ENCODE assay signal across 36 cellular contexts in genomic region chr4:121908346-121908745, GRCh38. TPM values are rescaled to one million over a fixed set of nuclear protein-coding genes. Genes with fewer than 3 reads are reported as not detected.
"Had no signal": no experiment of that assay in that cellular context is flagged by ENCODE, and none has a peak within 500 bp of the region (broad histone marks: within the 10 kb centered on the region; RNA-seq: fewer than 3 reads in every experiment).

No MANE protein-coding gene starts in this region.

- H3K36me3 ChIP-seq: MG63 had no signal

- H3K9me3 ChIP-seq: MG63 had no signal

- DNase-seq: Karpas-422, Kasumi-1, MG63, MM.1S, MV-4-11, NCI-H1048, NCI-H1092, NCI-H1092 treated with DMSO at 0.1 percent for 48 hours, NCI-H1105, NCI-H1105 treated with DMSO at 0.1 percent for 48 hours, NCI-H1417, NCI-H1417 treated with DMSO at 0.1 percent for 48 hours, NCI-H1436, NCI-H1436 treated with DMSO at 0.1 percent for 48 hours, NCI-H146, NCI-H1694, NCI-H1694 treated with DMSO at 0.1 percent for 48 hours, NCI-H187, NCI-H187 treated with DMSO at 0.1 percent for 48 hours, NCI-H1930, NCI-H2029, NCI-H2029 treated with DMSO at 0.1 percent for 48 hours, NCI-H2081, NCI-H2081 treated with DMSO at 0.1 percent for 48 hours, NCI-H2107, NCI-H2171, NCI-H2171 treated with DMSO at 0.1 percent for 48 hours, NCI-H2227 treated with DMSO at 0.1 percent for 48 hours, NCI-H226, NCI-H345, NCI-H446, NCI-H446 treated with DMSO at 0.1 percent for 48 hours, NCI-H510A, NCI-H510A treated with DMSO at 0.1 percent for 48 hours, NCI-H524 had no signal

- H3K4me3 ChIP-seq: MG63 had no signal

- H3K27me3 ChIP-seq: MG63 had no signal

RNA-seq across cellular contexts. Expression of gene TRPC3, which starts 43.5 kb away (rescaled TPM):
- total RNA-seq: MCF 10A had no signal
